20 cellular contexts compared by ENCODE assay signal in genomic region chr1:197003132-197003531, GRCh38. TPM values are rescaled to one million over a fixed set of nuclear protein-coding genes. Genes with fewer than 3 reads are reported as not detected.
DNase-seq lines count a peak whose midpoint lies in the region; ATAC-seq and TF ChIP-seq lines count a peak whose summit lies in the region.
"Had no signal": no experiment of that assay in that cellular context is flagged by ENCODE, and none has a peak within 500 bp of the region (broad histone marks: within the 10 kb centered on the region; RNA-seq: fewer than 3 reads in every experiment).

No MANE protein-coding gene starts in this region.

- H3K9me3 Mint-ChIP-seq in stimulated activated naive CD8-positive, alpha-beta T cell treated with anti-CD3 and anti-CD28 coated beads, Interleukin-15, amount 100 ng/mL, for 72 hours: no peaks in the 10 kb centered on the region
- H3K9me3 Mint-ChIP-seq in stimulated activated memory B cell treated with anti-CD40 and anti-IgM and Interleukin-4, amounts not matched to agents 10 μg/mL and 1 μg/mL and 100 μg/mL, for 72 hours: no peaks in the 10 kb centered on the region
- H3K9me3 Mint-ChIP-seq: CD4-positive, alpha-beta T cell; CD8-positive, alpha-beta T cell had no signal

- H3K27me3 ChIP-seq in WERI-Rb-1 (ENCODE audit: insufficient read depth, low read depth, severe bottlenecking): no peaks in the 10 kb centered on the region
- H3K27me3 ChIP-seq: BLaER1 treated with 17β-estradiol and CSF1 and Interleukin-3, amounts not matched to agents 10 nM and 100 nM had no signal

- H3K36me3 Mint-ChIP-seq in stimulated activated memory B cell treated with anti-CD40 and anti-IgM and Interleukin-4, amounts not matched to agents 10 μg/mL and 1 μg/mL and 100 μg/mL, for 72 hours: no peaks in the 10 kb centered on the region
- H3K36me3 Mint-ChIP-seq: CD8-positive, alpha-beta T cell had no signal

- H3K36me3 ChIP-seq in WERI-Rb-1: no peaks in the 10 kb centered on the region
- H3K36me3 ChIP-seq: BLaER1 treated with 17β-estradiol and CSF1 and Interleukin-3, amounts not matched to agents 10 nM and 100 nM had no signal

- no peak overlapping the region for H3K27ac Mint-ChIP-seq in stimulated activated naive CD8-positive, alpha-beta T cell treated with anti-CD3 and anti-CD28 coated beads, Interleukin-15, amount 100 ng/mL, for 72 hours
- H3K27ac Mint-ChIP-seq in stimulated activated memory B cell treated with anti-CD40 and anti-IgM and Interleukin-4, amounts not matched to agents 10 μg/mL and 1 μg/mL and 100 μg/mL, for 72 hours: no peak overlapping the region
- H3K27ac Mint-ChIP-seq: B cell; CD4-positive, alpha-beta T cell; CD8-positive, alpha-beta T cell had no signal

- TF ChIP-seq CTCF in lower leg skin (IDR thresholded peaks at IDR 0.05) (no peak), WERI-Rb-1 (IDR thresholded peaks at IDR 0.05; ENCODE audit: low read depth, low read length) (no peak)

- H3K27ac ChIP-seq in WERI-Rb-1: no peak overlapping the region
- H3K27ac ChIP-seq: 22Rv1; A549; BLaER1 treated with 17β-estradiol and CSF1 and Interleukin-3, amounts not matched to agents 10 nM and 100 nM; C4-2B had no signal

- no peaks in the 10 kb centered on the region for H3K9me3 ChIP-seq in WERI-Rb-1 (ENCODE audit: severe bottlenecking)
- H3K9me3 ChIP-seq: A549; BLaER1 treated with 17β-estradiol and CSF1 and Interleukin-3, amounts not matched to agents 10 nM and 100 nM; Caco-2 had no signal

- intact Hi-C loops in lower leg skin (cut with DNase I; ENCODE audit: low total_unique reads): no loop called here

- no peak for TF ChIP-seq POLR2A in lower leg skin (IDR thresholded peaks at IDR 0.05)

- no peak for DNase-seq in stimulated activated naive CD8-positive, alpha-beta T cell treated with anti-CD3 and anti-CD28 coated beads, Interleukin-15, amount 100 ng/mL, for 72 hours
- no peak for DNase-seq in stimulated activated naive CD8-positive, alpha-beta T cell treated with anti-CD3 and anti-CD28 coated beads, Interleukin-15, Interleukin-2, amounts not matched to agents 100 U/mL and 50 U/mL, for 24 hours
- DNase-seq in lower leg skin (ENCODE audit: low spot score in 2 of 2): no peak
- no peak for DNase-seq in SIG-M5 (lab: John Stamatoyannopoulos, UW)
- no peak for DNase-seq in NCI-H1436 (lab: John Stamatoyannopoulos, UW)
- no peak for DNase-seq in WERI-Rb-1
- DNase-seq: AML-193; Caco-2; Calu3; CD4-positive, alpha-beta T cell; CD8-positive, alpha-beta T cell; DMS79 treated with DMSO at 0.1 percent for 48 hours; GF-D8 had no signal

- H3K4me1 Mint-ChIP-seq in stimulated activated naive CD8-positive, alpha-beta T cell treated with anti-CD3 and anti-CD28 coated beads, Interleukin-15, amount 100 ng/mL, for 72 hours: no peaks in the 10 kb centered on the region
- H3K4me1 Mint-ChIP-seq in stimulated activated memory B cell treated with anti-CD40 and anti-IgM and Interleukin-4, amounts not matched to agents 10 μg/mL and 1 μg/mL and 100 μg/mL, for 72 hours: no peaks in the 10 kb centered on the region
- H3K4me1 Mint-ChIP-seq: B cell had no signal

- ATAC-seq in stimulated activated naive CD8-positive, alpha-beta T cell treated with anti-CD3 and anti-CD28 coated beads, Interleukin-15, amount 100 ng/mL, for 72 hours: peak; percentile 28
- no peak for ATAC-seq in stimulated activated naive CD8-positive, alpha-beta T cell treated with anti-CD3 and anti-CD28 coated beads, Interleukin-15, Interleukin-2, amounts not matched to agents 100 U/mL and 50 U/mL, for 24 hours
- peak; percentile 50 for ATAC-seq in stimulated activated memory B cell treated with anti-CD40 and anti-IgM and Interleukin-4, amounts not matched to agents 10 μg/mL and 1 μg/mL and 100 μg/mL, for 72 hours
- ATAC-seq: A549; CD8-positive, alpha-beta T cell had no signal

- H3K27me3 Mint-ChIP-seq in stimulated activated naive CD8-positive, alpha-beta T cell treated with anti-CD3 and anti-CD28 coated beads, Interleukin-15, amount 100 ng/mL, for 72 hours: no peaks in the 10 kb centered on the region
- H3K27me3 Mint-ChIP-seq in stimulated activated memory B cell treated with anti-CD40 and anti-IgM and Interleukin-4, amounts not matched to agents 10 μg/mL and 1 μg/mL and 100 μg/mL, for 72 hours: no peaks in the 10 kb centered on the region
- H3K27me3 Mint-ChIP-seq: B cell; CD4-positive, alpha-beta T cell had no signal

- 65 to 67% methylated on average over 2 of the region's 2 CpGs for WGBS in lower leg skin, 2 donors

- H3K4me3 Mint-ChIP-seq in stimulated activated naive CD8-positive, alpha-beta T cell treated with anti-CD3 and anti-CD28 coated beads, Interleukin-15, amount 100 ng/mL, for 72 hours: no peak overlapping the region
- no peak overlapping the region for H3K4me3 Mint-ChIP-seq in stimulated activated memory B cell treated with anti-CD40 and anti-IgM and Interleukin-4, amounts not matched to agents 10 μg/mL and 1 μg/mL and 100 μg/mL, for 72 hours
- H3K4me3 Mint-ChIP-seq: B cell; CD4-positive, alpha-beta T cell; CD8-positive, alpha-beta T cell had no signal

- H3K4me3 ChIP-seq in lower leg skin (ENCODE audit: low read depth, poor library complexity, severe bottlenecking) (peak overlapping the region; percentile 6), WERI-Rb-1 (ENCODE audit: low read depth, low read length) (no peak overlapping the region)
- H3K4me3 ChIP-seq: A549; BLaER1 treated with 17β-estradiol and CSF1 and Interleukin-3, amounts not matched to agents 10 nM and 100 nM had no signal

RNA-seq across cellular contexts. Expression of gene CFHR5, which starts 25.8 kb away (rescaled TPM):
- not detected for total RNA-seq in lower leg skin
- total RNA-seq: A172; B cell; Caco-2; Calu3; CD4-positive, alpha-beta T cell; CD8-positive, alpha-beta T cell had no signal

RNA-seq across cellular contexts. Expression of gene CFHR2, which starts 59.6 kb away (rescaled TPM):
- not detected for total RNA-seq in lower leg skin
- total RNA-seq: A172; B cell; Caco-2; Calu3; CD4-positive, alpha-beta T cell; CD8-positive, alpha-beta T cell had no signal
